In genomic region chr1:27360159-27361043, GRCh38 we compare ENCODE assay signal across 7 cellular contexts. TPM values are rescaled to one million over a fixed set of nuclear protein-coding genes. Genes with fewer than 3 reads are reported as not detected.
A peak's percentile ranks its signal among the peaks of the same experiment; 100 is the strongest.
DNase-seq lines count a peak whose midpoint lies in the region; ATAC-seq and TF ChIP-seq lines count a peak whose summit lies in the region.
"Had no signal": no experiment of that assay in that cellular context is flagged by ENCODE, and none has a peak within 500 bp of the region (broad histone marks: within the 10 kb centered on the region; RNA-seq: fewer than 3 reads in every experiment).

No MANE protein-coding gene starts in this region.

- intact Hi-C loops in lower lobe of right lung (cut with DNase I), result no loop called here

- POLR2A ChIA-PET in CD8-positive, alpha-beta memory T cell (lab: Charles Lee), result no interaction called here

- CTCF ChIA-PET in CD8-positive, alpha-beta memory T cell (lab: Charles Lee), result interaction anchor here (1.0 to 7.3 kb wide), 5 partner anchors 9 to 64 kb away, joined by 3 to 115 read pairs (median 50); partner anchors contain the start of genes MAP3K6 and SYTL1

- ATAC-seq in lower lobe of right lung (peak in 1 of 2 donors; percentile 4), omental fat pad (ENCODE audit: low FRiP score) (no peak), GM21619 (IDR thresholded peaks at IDR 0.05; ENCODE audit: unreplicated experiment) (no peak)
- ATAC-seq: left lung had no signal

- no peaks in the 10 kb centered on the region for H3K9me3 Mint-ChIP-seq in CD8-positive, alpha-beta memory T cell

- no peak for TF ChIP-seq CTCF in lower lobe of right lung (IDR thresholded peaks at IDR 0.05)
- no peak for TF ChIP-seq CTCF in omental fat pad (IDR thresholded peaks at IDR 0.05)

- no peaks in the 10 kb centered on the region for H3K27me3 ChIP-seq in CD8-positive, alpha-beta memory T cell (ENCODE audit: insufficient read depth, low read length, poor library complexity, severe bottlenecking)
- no peaks in the 10 kb centered on the region for H3K27me3 ChIP-seq in lower lobe of right lung (ENCODE audit: low read depth)
- H3K27me3 ChIP-seq: left lung had no signal

- H3K36me3 ChIP-seq in CD8-positive, alpha-beta memory T cell (ENCODE audit: insufficient read depth, low read length), result no peaks in the 10 kb centered on the region
- peaks cover 97% of the 10 kb centered on the region for H3K36me3 ChIP-seq in lower lobe of right lung

- H3K4me1 ChIP-seq in CD8-positive, alpha-beta memory T cell (ENCODE audit: insufficient read depth, low read length), result peaks cover 53% of the 10 kb centered on the region
- peaks cover 29% of the 10 kb centered on the region for H3K4me1 ChIP-seq in lower lobe of right lung

- H3K27ac Mint-ChIP-seq in CD8-positive, alpha-beta memory T cell, result peak overlapping the region in 5 of 8 donors; percentile 24 to 87 (median 58)

- no peaks in the 10 kb centered on the region for H3K27me3 Mint-ChIP-seq in CD8-positive, alpha-beta memory T cell

- H3K4me1 Mint-ChIP-seq in CD8-positive, alpha-beta memory T cell, result peaks cover 52 to 60% (median 56%) of the 10 kb centered on the region in 3 donors

- DNase-seq in CD8-positive, alpha-beta memory T cell, result peak; percentile 21 to 77 (median 52)
- DNase-seq in activated T-cell treated with anti-CD3 and anti-CD28 coated beads, Interleukin-2, amount 50 U/mL, for 48 hours, result peak; percentile 57 to 64
- DNase-seq in lower lobe of right lung (peak; percentile 77), omental fat pad (ENCODE audit: low spot score) (no peak), NCI-H510A treated with DMSO at 0.1 percent for 48 hours (lab: John Stamatoyannopoulos, UW) (no peak)

- peak overlapping the region; percentile 79 to 87 (median 83) for H3K4me3 Mint-ChIP-seq in CD8-positive, alpha-beta memory T cell

- no peak overlapping the region for H3K27ac ChIP-seq in CD8-positive, alpha-beta memory T cell (ENCODE audit: low read depth, low read length)
- H3K27ac ChIP-seq in lower lobe of right lung, result no peak overlapping the region
- H3K27ac ChIP-seq: left lung had no signal

- peak overlapping the region; percentile 61 for H3K4me3 ChIP-seq in CD8-positive, alpha-beta memory T cell (ENCODE audit: low read length)
- peak overlapping the region; percentile 43 for H3K4me3 ChIP-seq in lower lobe of right lung

- H3K36me3 Mint-ChIP-seq in CD8-positive, alpha-beta memory T cell, result no peaks in the 10 kb centered on the region

- no peaks in the 10 kb centered on the region for H3K9me3 ChIP-seq in CD8-positive, alpha-beta memory T cell (ENCODE audit: low read length)
- no peaks in the 10 kb centered on the region for H3K9me3 ChIP-seq in lower lobe of right lung
- H3K9me3 ChIP-seq: left lung had no signal

RNA-seq across cellular contexts. Expression of gene MAP3K6, which starts 6.4 kb away (rescaled TPM):
- 1 to 10 TPM; 6.9 to 7.1 TPM for total RNA-seq in CD8-positive, alpha-beta memory T cell
- polyA plus RNA-seq in CD8-positive, alpha-beta memory T cell, result 6.0 TPM
- 117 TPM for total RNA-seq in lower lobe of right lung
- 100 to 1,000 TPM in 1 of 4 donors, 10 to 100 TPM in 3; 26.8 to 129 (median 43.4) TPM for total RNA-seq in omental fat pad

RNA-seq across cellular contexts. Expression of gene FCN3, which starts 14.2 kb away (rescaled TPM):
- not detected for total RNA-seq in CD8-positive, alpha-beta memory T cell
- not detected for polyA plus RNA-seq in CD8-positive, alpha-beta memory T cell
- total RNA-seq in lower lobe of right lung (1,125 TPM), omental fat pad (100 to 1,000 TPM in 1 of 4 donors, 10 to 100 TPM in 3; 33.1 to 451 (median 75.9) TPM)

RNA-seq across cellular contexts. Expression of gene SYTL1, which starts 18.6 kb away (rescaled TPM):
- 10 to 100 TPM; 21.9 to 24.2 TPM for total RNA-seq in CD8-positive, alpha-beta memory T cell
- polyA plus RNA-seq in CD8-positive, alpha-beta memory T cell, result 124 TPM
- total RNA-seq in lower lobe of right lung (29.3 TPM), omental fat pad (1 to 10 TPM; 1.2 to 4.3 (median 1.9) TPM)

RNA-seq across cellular contexts. Expression of gene CD164L2, which starts 22.7 kb away (rescaled TPM):
- not detected for total RNA-seq in CD8-positive, alpha-beta memory T cell
- polyA plus RNA-seq in CD8-positive, alpha-beta memory T cell, result not detected
- total RNA-seq in lower lobe of right lung (6.8 TPM), omental fat pad (not detected)

RNA-seq across cellular contexts. Expression of gene GPR3, which starts 32.0 kb away (rescaled TPM):
- 1 to 10 TPM; 3.3 to 3.9 TPM for total RNA-seq in CD8-positive, alpha-beta memory T cell
- polyA plus RNA-seq in CD8-positive, alpha-beta memory T cell, result not detected
- 0.18 TPM for total RNA-seq in lower lobe of right lung
- 1 to 10 TPM in 1 of 4 donors, under 1 TPM in 2, not detected in 1; 0.19 to 1.3 (median 0.65) TPM for total RNA-seq in omental fat pad

Comparison
In these comparisons a context has a peak if more than half of its experiments do, and no peak if none do; other contexts are left out.
1. DNase-seq: peak in CD8-positive, alpha-beta memory T cell (5 of 5), activated T-cell treated with anti-CD3 and anti-CD28 coated beads, Interleukin-2, amount 50 U/mL, for 48 hours (2 of 2) and lower lobe of right lung (single experiment); none in omental fat pad (single experiment) and NCI-H510A treated with DMSO at 0.1 percent for 48 hours (single experiment).
2. RNA of gene FCN3, which starts 14.2 kb away (total RNA-seq): 1,125 TPM in lower lobe of right lung (single experiment) and 33.1 to 451 TPM in omental fat pad; not detected in CD8-positive, alpha-beta memory T cell; every median in the first group is over 10 times any median in the second.